In the genomic region with DNA sequence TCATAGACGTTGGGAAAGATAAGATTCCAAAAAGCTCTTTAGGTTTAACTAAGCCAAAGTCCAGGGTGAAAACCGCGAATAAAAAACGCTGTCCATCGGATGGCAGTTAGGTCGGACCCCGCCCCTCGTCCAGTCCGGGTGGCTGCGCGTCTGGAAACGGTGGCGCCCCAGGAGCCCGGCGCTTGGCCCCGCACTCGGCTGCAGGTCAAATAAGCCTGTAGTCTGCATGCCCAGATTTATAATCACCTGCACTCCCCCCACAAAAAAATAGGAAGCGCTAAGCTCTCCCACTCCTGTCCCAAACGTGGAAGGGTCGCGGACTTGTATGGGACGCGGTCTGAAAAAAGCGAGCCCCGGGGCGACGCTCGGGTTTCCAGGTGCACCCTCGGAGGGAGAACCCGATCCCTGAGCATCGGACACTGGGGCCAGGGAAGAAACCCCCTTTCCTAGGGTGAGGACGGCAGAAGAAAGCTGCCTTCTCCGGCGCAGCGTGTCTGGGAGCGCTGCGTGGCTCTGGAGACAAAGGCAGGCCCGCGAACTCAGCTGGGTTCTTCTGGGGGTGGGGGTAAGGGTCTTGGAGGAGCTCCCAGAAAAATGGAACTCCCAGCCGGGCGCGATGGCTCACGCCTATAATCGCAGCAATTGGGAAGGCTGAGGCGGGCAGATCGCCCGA, we compare ENCODE assay signal across 8 cellular contexts. TPM values are rescaled to one million over a fixed set of nuclear protein-coding genes. Genes with fewer than 3 reads are reported as not detected.
DNase-seq lines count a peak whose midpoint lies in the region; ATAC-seq, FAIRE-seq and TF ChIP-seq lines count a peak whose summit lies in the region.

No MANE protein-coding gene starts in this region.

- H3K27me3 Mint-ChIP-seq in CD4-positive, alpha-beta memory T cell: no peaks in the 10 kb centered on the region
- H3K27me3 Mint-ChIP-seq in central memory CD8-positive, alpha-beta T cell: no peaks in the 10 kb centered on the region

- peaks cover 0 to 22% of the 10 kb centered on the region in 2 donors for H3K36me3 Mint-ChIP-seq in CD4-positive, alpha-beta memory T cell
- peaks cover 25% of the 10 kb centered on the region for H3K36me3 Mint-ChIP-seq in central memory CD8-positive, alpha-beta T cell (ENCODE audit: insufficient read depth)

- POLR2A ChIA-PET in CD4-positive, alpha-beta memory T cell (lab: Charles Lee; ENCODE audit: partially characterized antibody): interaction anchor here (1.0 to 4.4 kb wide), 14 partner anchors 12 to 1276 kb away, joined by 3 to 60 read pairs (median 3); a partner anchor contains a TSS

- DNase-seq in CD4-positive, alpha-beta memory T cell: peak in 3 of 5 donors; percentile 14 to 54 (median 23)
- peak; percentile 44 for DNase-seq in HuH-7.5 (ENCODE audit: low spot score)
- peak; percentile 58 for DNase-seq in SW480 (ENCODE audit: low spot score)
- DNase-seq in central memory CD8-positive, alpha-beta T cell (ENCODE audit: low spot score in 2 of 2): no peak
- DNase-seq in kidney: peak; percentile 90
- DNase-seq in smooth muscle cell (lab: John Stamatoyannopoulos, UW; ENCODE audit: unreplicated experiment): peak; percentile 73

- H3K4me1 ChIP-seq in CD4-positive, alpha-beta memory T cell (ENCODE audit: insufficient read depth, low read length): peaks cover 32% of the 10 kb centered on the region
- H3K4me1 ChIP-seq in kidney (ENCODE audit: control insufficient read depth in 1 of 2, insufficient read depth in 1 of 2, low read depth in 1 of 2, low read length in 2 of 2): peaks cover 11 to 13% of the 10 kb centered on the region in 2 donors
- peaks cover 15% of the 10 kb centered on the region for H3K4me1 ChIP-seq in smooth muscle cell (ENCODE audit: low read depth)

- H3K4me2 ChIP-seq in smooth muscle cell: peak overlapping the region; percentile 84

- H3K4me3 ChIP-seq in CD4-positive, alpha-beta memory T cell (ENCODE audit: low read length in 2 of 2): peak overlapping the region; percentile 72 to 73
- H3K4me3 ChIP-seq in kidney (ENCODE audit: low read length in 2 of 2) (peak overlapping the region; percentile 43 to 83), smooth muscle cell (peak overlapping the region; percentile 60)

- no peaks in the 10 kb centered on the region for H3K36me3 ChIP-seq in CD4-positive, alpha-beta memory T cell (ENCODE audit: insufficient read depth, low read length)
- H3K36me3 ChIP-seq in kidney (ENCODE audit: control insufficient read depth in 1 of 2, insufficient read depth in 2 of 2, low read length in 2 of 2) (no peaks in the 10 kb centered on the region), smooth muscle cell (ENCODE audit: low read depth) (no peaks in the 10 kb centered on the region)

- no peak for FAIRE-seq in kidney (lab: Jason Lieb, UNC)

- peaks cover 7% of the 10 kb centered on the region for H3F3A ChIP-seq in smooth muscle cell (ENCODE audit: low read depth)

- H3K27ac ChIP-seq in CD4-positive, alpha-beta memory T cell (ENCODE audit: low read depth, low read length): peak overlapping the region; percentile 96
- H3K27ac ChIP-seq in kidney (ENCODE audit: low read depth in 2 of 2, low read length in 2 of 2): peak overlapping the region; percentile 77 to 81
- peak overlapping the region; percentile 99 for H3K27ac ChIP-seq in smooth muscle cell (ENCODE audit: low read depth)

- H3K27me3 ChIP-seq in CD4-positive, alpha-beta memory T cell (ENCODE audit: insufficient read depth, low read length): no peaks in the 10 kb centered on the region
- H3K27me3 ChIP-seq in smooth muscle cell (ENCODE audit: low read depth): no peaks in the 10 kb centered on the region

- H3K4me3 Mint-ChIP-seq in CD4-positive, alpha-beta memory T cell: peak overlapping the region; percentile 93 to 99 (median 96)
- H3K4me3 Mint-ChIP-seq in central memory CD8-positive, alpha-beta T cell: peak overlapping the region; percentile 94

- TF ChIP-seq CTCF in kidney (IDR thresholded peaks at IDR 0.05; ENCODE audit: borderline replicate concordance, extremely low read depth, insufficient read depth) (no peak), smooth muscle cell (IDR thresholded peaks at IDR 0.05; ENCODE audit: borderline replicate concordance, insufficient read depth, poor library complexity, severe bottlenecking) (no peak)

- H4K20me1 ChIP-seq in smooth muscle cell (ENCODE audit: low read depth): peaks cover 30% of the 10 kb centered on the region

- peaks cover 20 to 51% (median 29%) of the 10 kb centered on the region in 4 donors for H3K4me1 Mint-ChIP-seq in CD4-positive, alpha-beta memory T cell
- peaks cover 35% of the 10 kb centered on the region for H3K4me1 Mint-ChIP-seq in central memory CD8-positive, alpha-beta T cell

- peak overlapping the region; percentile 87 for H2AFZ ChIP-seq in smooth muscle cell (ENCODE audit: low read depth)

- under 1% methylated on average over 45 of the region's 47 CpGs for WGBS in smooth muscle cell (ENCODE audit: low lambda C conversion rate)

- intact Hi-C loops in CD4-positive, alpha-beta memory T cell (cut with micrococcal nuclease): loop anchor here (5.0 to 10.0 kb wide), 2 partner anchors 111 to 289 kb away; a partner anchor contains a TSS
- intact Hi-C loops in kidney (cut with DNase I): no loop called here

- peak overlapping the region; percentile 50 to 87 for H3K9ac ChIP-seq in kidney (ENCODE audit: low read length in 2 of 2)
- peak overlapping the region; percentile 53 for H3K9ac ChIP-seq in smooth muscle cell (ENCODE audit: low read depth)

- peaks cover 33% of the 10 kb centered on the region for H3K79me2 ChIP-seq in smooth muscle cell (ENCODE audit: low read depth)

- CTCF ChIA-PET in CD4-positive, alpha-beta memory T cell (lab: Charles Lee; ENCODE audit: partially characterized antibody): interaction anchor here (0.6 to 1.2 kb wide), 2 partner anchors 15 to 113 kb away, joined by 3 to 4 read pairs; no protein-coding TSS in a partner anchor

- ATAC-seq in GM19467 (IDR thresholded peaks at IDR 0.05; ENCODE audit: unreplicated experiment) (peak; percentile 6), GM19463 (IDR thresholded peaks at IDR 0.05; ENCODE audit: unreplicated experiment) (no peak)
- no peak for ATAC-seq in central memory CD8-positive, alpha-beta T cell (replicated peaks; ENCODE audit: extremely low read depth, poor library complexity, severe bottlenecking)

- peak overlapping the region; percentile 95 to 99 (median 98) for H3K27ac Mint-ChIP-seq in CD4-positive, alpha-beta memory T cell
- peak overlapping the region; percentile 96 for H3K27ac Mint-ChIP-seq in central memory CD8-positive, alpha-beta T cell (ENCODE audit: low read depth)

- peaks cover 0 to 2% (median 0%) of the 10 kb centered on the region in 8 donors for H3K9me3 Mint-ChIP-seq in CD4-positive, alpha-beta memory T cell
- no peaks in the 10 kb centered on the region for H3K9me3 Mint-ChIP-seq in central memory CD8-positive, alpha-beta T cell

- no peaks in the 10 kb centered on the region for H3K9me3 ChIP-seq in CD4-positive, alpha-beta memory T cell (ENCODE audit: control insufficient read depth in 1 of 2, low read length in 2 of 2)
- no peaks in the 10 kb centered on the region for H3K9me3 ChIP-seq in kidney (ENCODE audit: control insufficient read depth in 1 of 2, low read length in 2 of 2)
- no peaks in the 10 kb centered on the region for H3K9me3 ChIP-seq in smooth muscle cell (replicated peaks; ENCODE audit: low read depth)

RNA-seq across cellular contexts. Expression of a gene that starts 0.9 kb away (rescaled TPM):
- total RNA-seq in CD4-positive, alpha-beta memory T cell: 10 to 100 TPM; 16.2 to 16.4 TPM
- polyA plus RNA-seq in CD4-positive, alpha-beta memory T cell: 1 to 10 TPM in 1 of 2 donors, under 1 TPM in 1; 0.29 to 1.5 TPM
- total RNA-seq in kidney (14.1 TPM), smooth muscle cell (21.8 and 29.0 TPM in 2 replicates)
- polyA plus RNA-seq in kidney (ENCODE audit: insufficient read depth, low read depth, low replicate concordance) (6.1 TPM), smooth muscle cell (4.2 and 4.3 TPM in 2 replicates)

RNA-seq across cellular contexts. Expression of a gene that starts 19.6 kb away (rescaled TPM):
- 10 to 100 TPM; 36.2 to 38.2 TPM for total RNA-seq in CD4-positive, alpha-beta memory T cell
- 10 to 100 TPM; 12.2 to 22.8 TPM for polyA plus RNA-seq in CD4-positive, alpha-beta memory T cell
- 17.2 TPM for total RNA-seq in kidney
- 8.2 TPM for polyA plus RNA-seq in kidney (ENCODE audit: insufficient read depth, low read depth, low replicate concordance)
- total RNA-seq in smooth muscle cell: 10.9 and 16.8 TPM in 2 replicates
- polyA plus RNA-seq in smooth muscle cell: 9.0 and 12.6 TPM in 2 replicates

RNA-seq across cellular contexts. Expression of a gene that starts 43.7 kb away (rescaled TPM):
- total RNA-seq in CD4-positive, alpha-beta memory T cell: 10 to 100 TPM; 57.2 TPM
- polyA plus RNA-seq in CD4-positive, alpha-beta memory T cell: 100 to 1,000 TPM in 1 of 2 donors, 10 to 100 TPM in 1; 69.2 to 106 TPM
- 101 TPM for total RNA-seq in kidney
- polyA plus RNA-seq in kidney (ENCODE audit: insufficient read depth, low read depth, low replicate concordance): 257 TPM
- 97.5 and 128 TPM in 2 replicates for total RNA-seq in smooth muscle cell
- polyA plus RNA-seq in smooth muscle cell: 89.3 and 118 TPM in 2 replicates

Comparison
In these comparisons a context has a peak if more than half of its experiments do, and no peak if none do; other contexts are left out.
1. DNase-seq: peak in CD4-positive, alpha-beta memory T cell (3 of 5), HuH-7.5 (single experiment), SW480 (single experiment), kidney (single experiment) and smooth muscle cell (single experiment); none in central memory CD8-positive, alpha-beta T cell (0 of 2).
2. Peak in every context shown above with its lines, with median percentiles within 50 percentile points of each other: H3K27ac ChIP-seq and H3K4me3 ChIP-seq.